ENCODE assay signal across 11 cellular contexts in genomic region chr4:153950100-153950979, GRCh38.
DNase-seq lines count a peak whose midpoint lies in the region; ATAC-seq and TF ChIP-seq lines count a peak whose summit lies in the region.
"Had no signal": no experiment of that assay in that cellular context is flagged by ENCODE, and none has a peak within 500 bp of the region (broad histone marks: within the 10 kb centered on the region; RNA-seq: fewer than 3 reads in every experiment).

No MANE protein-coding gene starts in this region.

- peaks cover 20% of the 10 kb centered on the region for H3K4me1 Mint-ChIP-seq in activated CD4-positive, alpha-beta T cell treated with anti-CD3 and anti-CD28 coated beads for 36 hours
- peaks cover 17% of the 10 kb centered on the region for H3K4me1 Mint-ChIP-seq in activated CD8-positive, alpha-beta T cell treated with anti-CD3 and anti-CD28 coated beads for 36 hours (ENCODE audit: low read depth)
- H3K4me1 Mint-ChIP-seq in progenitor cell of endocrine pancreas (ENCODE audit: low read depth) (peaks cover 10% of the 10 kb centered on the region), endothelial cell (ENCODE audit: unreplicated experiment) (no peaks in the 10 kb centered on the region)

- peaks cover 11% of the 10 kb centered on the region for H3K9me3 Mint-ChIP-seq in activated CD4-positive, alpha-beta T cell treated with anti-CD3 and anti-CD28 coated beads for 36 hours (ENCODE audit: low read depth)
- H3K9me3 Mint-ChIP-seq in activated CD8-positive, alpha-beta T cell treated with anti-CD3 and anti-CD28 coated beads for 36 hours = peaks cover 6% of the 10 kb centered on the region
- peaks cover 10% of the 10 kb centered on the region for H3K9me3 Mint-ChIP-seq in progenitor cell of endocrine pancreas (ENCODE audit: low read depth)
- H3K9me3 Mint-ChIP-seq in endothelial cell (ENCODE audit: unreplicated experiment) = no peaks in the 10 kb centered on the region

- peak overlapping the region; percentile 7 for H3K27ac Mint-ChIP-seq in activated CD4-positive, alpha-beta T cell treated with anti-CD3 and anti-CD28 coated beads for 36 hours
- H3K27ac Mint-ChIP-seq in activated CD8-positive, alpha-beta T cell treated with anti-CD3 and anti-CD28 coated beads for 36 hours = no peak overlapping the region
- H3K27ac Mint-ChIP-seq in progenitor cell of endocrine pancreas = peak overlapping the region; percentile 70
- H3K27ac Mint-ChIP-seq in endothelial cell (ENCODE audit: unreplicated experiment) = no peak overlapping the region

- peak; percentile 96 for ATAC-seq in activated CD4-positive, alpha-beta T cell treated with anti-CD3 and anti-CD28 coated beads for 36 hours
- ATAC-seq in HG03565 (IDR thresholded peaks at IDR 0.05; ENCODE audit: unreplicated experiment) (peak; percentile 90), GM19023 (IDR thresholded peaks at IDR 0.05; ENCODE audit: unreplicated experiment) (no peak)
- ATAC-seq in activated CD8-positive, alpha-beta T cell treated with anti-CD3 and anti-CD28 coated beads for 36 hours = peak; percentile 90

- intact Hi-C loops in activated CD4-positive, alpha-beta T cell treated with anti-CD3 and anti-CD28 coated beads for 36 hours (cut with DNase I, micrococcal nuclease) = loop anchor here (1.0 kb wide), 1 partner anchor 34 kb away; no protein-coding TSS in a partner anchor
- intact Hi-C loops in activated CD8-positive, alpha-beta T cell treated with anti-CD3 and anti-CD28 coated beads for 36 hours (cut with micrococcal nuclease) = no loop called here

- TF ChIP-seq CTCF in activated CD8-positive, alpha-beta T cell treated with anti-CD3 and anti-CD28 coated beads for 36 hours (IDR thresholded peaks at IDR 0.05) = no peak
- TF ChIP-seq CTCF in progenitor cell of endocrine pancreas (IDR thresholded peaks at IDR 0.05; ENCODE audit: unreplicated experiment) (no peak), endothelial cell (IDR thresholded peaks at IDR 0.05; ENCODE audit: unreplicated experiment) (no peak)

- CTCF ChIA-PET in activated CD4-positive, alpha-beta T cell treated with anti-CD3 and anti-CD28 coated beads for 36 hours (lab: Charles Lee) = interaction anchor here (0.8 to 1.0 kb wide), 2 partner anchors 9 to 13 kb away, joined by 3 read pairs; no protein-coding TSS in a partner anchor
- CTCF ChIA-PET in activated CD8-positive, alpha-beta T cell treated with anti-CD3 and anti-CD28 coated beads for 36 hours (lab: Charles Lee) = interaction anchor here (1.0 to 1.7 kb wide), 5 partner anchors 12 to 163 kb away, joined by 3 to 5 read pairs (median 4); no protein-coding TSS in a partner anchor

- H3K36me3 Mint-ChIP-seq in activated CD4-positive, alpha-beta T cell treated with anti-CD3 and anti-CD28 coated beads for 36 hours (ENCODE audit: low read depth) = peaks cover 9% of the 10 kb centered on the region
- H3K36me3 Mint-ChIP-seq in activated CD8-positive, alpha-beta T cell treated with anti-CD3 and anti-CD28 coated beads for 36 hours (ENCODE audit: low read depth) = peaks cover 4% of the 10 kb centered on the region
- H3K36me3 Mint-ChIP-seq in progenitor cell of endocrine pancreas (ENCODE audit: insufficient read depth) = no peaks in the 10 kb centered on the region
- no peaks in the 10 kb centered on the region for H3K36me3 Mint-ChIP-seq in endothelial cell (ENCODE audit: low read depth, unreplicated experiment)

- POLR2A ChIA-PET in activated CD4-positive, alpha-beta T cell treated with anti-CD3 and anti-CD28 coated beads for 36 hours (lab: Charles Lee) = no interaction called here
- POLR2A ChIA-PET in activated CD8-positive, alpha-beta T cell treated with anti-CD3 and anti-CD28 coated beads for 36 hours (lab: Charles Lee) = interaction anchor here (1.0 kb wide), 1 partner anchor 34 kb away, joined by 3 read pairs; no protein-coding TSS in a partner anchor

- H3K4me3 Mint-ChIP-seq in activated CD4-positive, alpha-beta T cell treated with anti-CD3 and anti-CD28 coated beads for 36 hours = no peak overlapping the region
- H3K4me3 Mint-ChIP-seq in activated CD8-positive, alpha-beta T cell treated with anti-CD3 and anti-CD28 coated beads for 36 hours = no peak overlapping the region
- H3K4me3 Mint-ChIP-seq in progenitor cell of endocrine pancreas (ENCODE audit: low read depth) (no peak overlapping the region), endothelial cell (ENCODE audit: unreplicated experiment) (no peak overlapping the region)

- DNase-seq in activated CD4-positive, alpha-beta T cell treated with anti-CD3 and anti-CD28 coated beads for 36 hours = peak; percentile 41
- no peak for DNase-seq in activated CD4-positive, alpha-beta T cell treated with anti-CD3 and anti-CD28 coated beads, Interleukin-2, amount 50 U/mL, for 4 hours
- DNase-seq in activated CD8-positive, alpha-beta T cell treated with anti-CD3 and anti-CD28 coated beads for 36 hours = peak; percentile 48
- DNase-seq in progenitor cell of endocrine pancreas (ENCODE audit: low spot score, unreplicated experiment) (no peak), NCI-H2081 treated with DMSO at 0.1 percent for 48 hours (lab: John Stamatoyannopoulos, UW) (no peak), endothelial cell (ENCODE audit: low spot score) (no peak)
- DNase-seq: effector CD4-positive, alpha-beta T cell; left cardiac atrium; NCI-H446 treated with DMSO at 0.1 percent for 48 hours had no signal

- peaks cover 36% of the 10 kb centered on the region for H3K27me3 Mint-ChIP-seq in activated CD4-positive, alpha-beta T cell treated with anti-CD3 and anti-CD28 coated beads for 36 hours
- peaks cover 36% of the 10 kb centered on the region for H3K27me3 Mint-ChIP-seq in activated CD8-positive, alpha-beta T cell treated with anti-CD3 and anti-CD28 coated beads for 36 hours
- H3K27me3 Mint-ChIP-seq in progenitor cell of endocrine pancreas (no peaks in the 10 kb centered on the region), endothelial cell (ENCODE audit: unreplicated experiment) (no peaks in the 10 kb centered on the region)

Comparison
In these comparisons a context has a peak if more than half of its experiments do, and no peak if none do; other contexts are left out.
1. DNase-seq: peak in activated CD4-positive, alpha-beta T cell treated with anti-CD3 and anti-CD28 coated beads for 36 hours (single experiment) and activated CD8-positive, alpha-beta T cell treated with anti-CD3 and anti-CD28 coated beads for 36 hours (single experiment); none in activated CD4-positive, alpha-beta T cell treated with anti-CD3 and anti-CD28 coated beads, Interleukin-2, amount 50 U/mL, for 4 hours (0 of 2), progenitor cell of endocrine pancreas (single experiment), NCI-H2081 treated with DMSO at 0.1 percent for 48 hours (single experiment) and endothelial cell (single experiment).
2. H3K27ac Mint-ChIP-seq: peak in activated CD4-positive, alpha-beta T cell treated with anti-CD3 and anti-CD28 coated beads for 36 hours (single experiment) and progenitor cell of endocrine pancreas (single experiment); none in activated CD8-positive, alpha-beta T cell treated with anti-CD3 and anti-CD28 coated beads for 36 hours (single experiment) and endothelial cell (single experiment).